In the genomic region with DNA sequence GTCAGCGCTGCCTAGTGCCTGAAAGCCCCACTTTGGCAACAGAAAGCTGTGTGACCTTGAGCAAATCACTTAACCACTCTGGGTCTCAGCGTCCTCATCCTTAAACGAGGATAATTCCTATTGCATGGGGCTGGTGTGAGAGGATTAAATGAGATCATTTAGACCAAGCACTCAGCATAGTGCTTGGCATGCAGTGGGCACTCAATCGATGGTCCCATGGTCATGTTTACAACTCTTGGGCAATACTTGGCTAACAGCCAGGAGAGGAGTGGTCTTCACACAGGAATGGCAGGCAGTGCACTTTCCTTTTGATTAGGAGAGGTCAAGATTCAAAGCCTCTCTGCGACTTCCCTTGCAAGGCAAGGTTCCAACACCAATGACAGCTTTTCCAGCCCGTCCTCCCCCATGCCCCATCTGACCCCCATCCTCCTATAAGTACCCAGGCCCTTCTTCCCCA, we compare ENCODE assay signal across 8 cellular contexts. TPM values are rescaled to one million over a fixed set of nuclear protein-coding genes. Genes with fewer than 3 reads are reported as not detected.
DNase-seq lines count a peak whose midpoint lies in the region; ATAC-seq and TF ChIP-seq lines count a peak whose summit lies in the region.

No MANE protein-coding gene starts in this region.

- CTCF ChIA-PET in CD4-positive, alpha-beta T cell (lab: Charles Lee), result no interaction called here

- H3K36me3 Mint-ChIP-seq in CD4-positive, alpha-beta T cell (ENCODE audit: low read depth), result no peaks in the 10 kb centered on the region
- H3K36me3 Mint-ChIP-seq in nephron (ENCODE audit: low read depth), result peaks cover 45% of the 10 kb centered on the region

- no peaks in the 10 kb centered on the region for H3K9me3 ChIP-seq in CD4-positive, alpha-beta T cell (ENCODE audit: control insufficient read depth, low read length)
- no peaks in the 10 kb centered on the region for H3K9me3 ChIP-seq in effector memory CD4-positive, alpha-beta T cell (ENCODE audit: control insufficient read depth, low read length)

- H3K27me3 Mint-ChIP-seq in CD4-positive, alpha-beta T cell, result no peaks in the 10 kb centered on the region
- no peaks in the 10 kb centered on the region for H3K27me3 Mint-ChIP-seq in nephron (ENCODE audit: low read depth)

- peaks cover 7% of the 10 kb centered on the region for H3K4me1 ChIP-seq in effector memory CD4-positive, alpha-beta T cell (ENCODE audit: control insufficient read depth, insufficient read depth, low read length, poor library complexity, severe bottlenecking)

- no peaks in the 10 kb centered on the region for H3K9me3 Mint-ChIP-seq in CD4-positive, alpha-beta T cell
- no peaks in the 10 kb centered on the region for H3K9me3 Mint-ChIP-seq in nephron

- H3K4me1 Mint-ChIP-seq in CD4-positive, alpha-beta T cell (ENCODE audit: low read depth), result peaks cover 13% of the 10 kb centered on the region
- H3K4me1 Mint-ChIP-seq in nephron, result peaks cover 65% of the 10 kb centered on the region

- no peak overlapping the region for H3K27ac ChIP-seq in CD4-positive, alpha-beta T cell (ENCODE audit: low read depth, low read length)
- H3K27ac ChIP-seq in effector memory CD4-positive, alpha-beta T cell (ENCODE audit: insufficient read depth, low read length, poor library complexity, severe bottlenecking), result no peak overlapping the region

- intact Hi-C loops in CD4-positive, alpha-beta T cell (cut with DNase I, micrococcal nuclease), result no loop called here

- POLR2A ChIA-PET in CD4-positive, alpha-beta T cell (lab: Charles Lee), result no interaction called here

- peaks cover 5% of the 10 kb centered on the region for H3K36me3 ChIP-seq in effector memory CD4-positive, alpha-beta T cell (ENCODE audit: control insufficient read depth, insufficient read depth, low read length)

- H3K27me3 ChIP-seq in CD4-positive, alpha-beta T cell (ENCODE audit: control insufficient read depth, insufficient read depth, low read length), result no peaks in the 10 kb centered on the region
- no peaks in the 10 kb centered on the region for H3K27me3 ChIP-seq in effector memory CD4-positive, alpha-beta T cell (replicated peaks; ENCODE audit: control insufficient read depth, insufficient read depth, low read length, poor library complexity, severe bottlenecking)

- peak overlapping the region; percentile 12 for H3K4me3 ChIP-seq in effector memory CD4-positive, alpha-beta T cell (ENCODE audit: insufficient read depth, low read depth, low read length, poor library complexity, severe bottlenecking)

- TF ChIP-seq CTCF in CD4-positive, alpha-beta T cell (IDR thresholded peaks at IDR 0.05), result no peak
- no peak for TF ChIP-seq CTCF in nephron (IDR thresholded peaks at IDR 0.05; ENCODE audit: unreplicated experiment in 3 of 3)

- H3K27ac Mint-ChIP-seq in CD4-positive, alpha-beta T cell, result no peak overlapping the region
- H3K27ac Mint-ChIP-seq in nephron, result peak overlapping the region; percentile 53 to 84 (median 71)

- no peak for ATAC-seq in CD4-positive, alpha-beta T cell (ENCODE audit: poor library complexity)
- no peak for ATAC-seq in GM18868 (IDR thresholded peaks at IDR 0.05; ENCODE audit: unreplicated experiment)

- DNase-seq in CD4-positive, alpha-beta T cell, result no peak
- peak; percentile 81 for DNase-seq in NCI-H2029 (lab: John Stamatoyannopoulos, UW)
- no peak for DNase-seq in effector memory CD4-positive, alpha-beta T cell
- no peak for DNase-seq in NCI-H2081 treated with DMSO at 0.1 percent for 48 hours (lab: John Stamatoyannopoulos, UW)
- no peak for DNase-seq in dedifferentiated amniotic fluid mesenchymal stem cell (ENCODE audit: extremely low spot score)
- no peak for DNase-seq in C1 segment of cervical spinal cord (lab: John Stamatoyannopoulos, UW)

- peak overlapping the region; percentile 13 for H3K4me3 Mint-ChIP-seq in CD4-positive, alpha-beta T cell
- H3K4me3 Mint-ChIP-seq in nephron, result peak overlapping the region; percentile 65 to 72 (median 67)

RNA-seq across cellular contexts. Expression of gene TNKS1BP1, which starts 14.1 kb away (rescaled TPM):
- total RNA-seq in CD4-positive, alpha-beta T cell, result 10 to 100 TPM; 12.9 to 13.2 TPM

RNA-seq across cellular contexts. Expression of gene SSRP1, which starts 25.0 kb away (rescaled TPM):
- total RNA-seq in CD4-positive, alpha-beta T cell, result 10 to 100 TPM; 36.7 to 41.2 TPM

RNA-seq across cellular contexts. Expression of gene P2RX3, which starts 27.5 kb away (rescaled TPM):
- total RNA-seq in CD4-positive, alpha-beta T cell, result not detected
